27 cellular contexts compared by ENCODE assay signal in the genomic region with DNA sequence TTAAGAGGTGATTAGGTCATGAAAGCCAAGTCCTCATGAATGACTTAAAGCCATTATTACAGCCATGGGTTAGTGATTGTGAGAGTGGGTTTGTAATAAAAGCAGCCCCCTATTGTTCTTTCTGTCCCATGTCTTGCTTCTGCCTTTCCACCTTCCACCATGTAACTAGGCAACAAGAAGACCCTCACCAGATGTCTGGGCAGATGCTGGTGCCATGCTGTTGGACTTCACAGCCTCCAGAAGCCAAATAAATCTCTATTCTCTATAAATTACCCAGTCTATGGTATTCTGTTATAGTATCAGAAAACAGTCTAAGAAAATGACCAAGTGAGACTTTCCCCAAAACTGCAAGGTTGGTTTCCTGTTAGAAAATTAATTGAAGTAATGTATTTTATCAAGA.
"Had no signal": no experiment of that assay in that cellular context is flagged by ENCODE, and none has a peak within 500 bp of the region (broad histone marks: within the 10 kb centered on the region; RNA-seq: fewer than 3 reads in every experiment).

No MANE protein-coding gene starts in this region.

- H3K27ac ChIP-seq: stomach, suprapubic skin, testis, thoracic aorta, thyroid gland, tibial artery, tibial nerve, transverse colon, upper lobe of left lung, upper lobe of right lung, uterus, vagina had no signal

- ATAC-seq: stimulated activated effector memory CD8-positive, alpha-beta T cell treated with anti-CD3 and anti-CD28 coated beads, Interleukin-12 subunit alpha, Interleukin-12 subunit beta, amount 100 ng/mL, for 72 hours; stimulated activated memory B cell treated with anti-CD40 and anti-IgM and Interleukin-4, amounts not matched to agents 10 μg/mL and 1 μg/mL and 100 μg/mL, for 72 hours; stimulated activated naive B cell treated with anti-CD40 and anti-IgM and Interleukin-4, amounts not matched to agents 10 μg/mL and 1 μg/mL and 100 μg/mL, for 72 hours; stimulated activated naive CD8-positive, alpha-beta T cell treated with anti-CD3 and anti-CD28 coated beads, Interleukin-15, amount 100 ng/mL, for 72 hours; stimulated activated naive CD8-positive, alpha-beta T cell treated with anti-CD3 and anti-CD28 coated beads, Interleukin-15, Interleukin-2, amounts not matched to agents 100 U/mL and 50 U/mL, for 24 hours; upper lobe of right lung had no signal

- H3K36me3 ChIP-seq: stomach, suprapubic skin, thoracic aorta, thyroid gland, tibial artery, tibial nerve, transverse colon, upper lobe of left lung, upper lobe of right lung, uterus, vagina had no signal

- H3K4me3 ChIP-seq: stomach, suprapubic skin, testis, thoracic aorta, thyroid gland, tibial artery, tibial nerve, transverse colon, upper lobe of left lung, upper lobe of right lung, uterus, vagina had no signal

- H3K4me1 ChIP-seq: stomach, suprapubic skin, testis, thyroid gland, tibial artery, tibial nerve, transverse colon, upper lobe of left lung, upper lobe of right lung, uterus had no signal

- FAIRE-seq: urothelium cell line had no signal

- DNase-seq: stimulated activated CD4-positive, alpha-beta T cell treated with anti-CD3 and anti-CD28 coated beads, Interleukin-2, amount 100 ng/mL, for 48 hours; stimulated activated CD4-positive, alpha-beta T cell treated with anti-CD3 and anti-CD28 coated beads, Interleukin-4, amount 100 ng/mL, for 1 hour; stimulated activated CD4-positive, alpha-beta T cell treated with anti-CD3 and anti-CD28 coated beads, Interleukin-4, amount 100 ng/mL, for 24 hours; stimulated activated CD4-positive, alpha-beta T cell treated with anti-CD3 and anti-CD28 coated beads, Interleukin-4, amount 100 ng/mL, for 4 hours; stimulated activated CD8-positive, alpha-beta memory T cell treated with anti-CD3 and anti-CD28 coated beads, Interleukin-4, amount 100 ng/mL, for 48 hours; stimulated activated naive B cell treated with anti-CD40 and anti-IgM and Interleukin-4, amounts not matched to agents 10 μg/mL and 1 μg/mL and 100 μg/mL, for 72 hours; stimulated activated naive CD4-positive, alpha-beta T cell; stimulated activated naive CD4-positive, alpha-beta T cell treated with Interleukin-2 at 50 U/mL for 16 hours; stimulated activated naive CD8-positive, alpha-beta T cell treated with anti-CD3 and anti-CD28 coated beads, Interleukin-15, amount 100 ng/mL, for 72 hours; stimulated activated naive CD8-positive, alpha-beta T cell treated with anti-CD3 and anti-CD28 coated beads, Interleukin-15, Interleukin-2, amounts not matched to agents 100 U/mL and 50 U/mL, for 24 hours; stomach; substantia nigra; testis; thyroid gland; tibial artery; transverse colon; trophoblast cell; upper lobe of left lung; upper lobe of right lung; uterus had no signal

- H3K9me3 ChIP-seq: testis, thoracic aorta, thyroid gland, tibial artery, upper lobe of right lung, uterus, vagina had no signal

- H3K27me3 ChIP-seq: stomach, suprapubic skin, testis, thyroid gland, tibial artery, tibial nerve, transverse colon, upper lobe of left lung, upper lobe of right lung, uterus, vagina had no signal
